In the genomic region with DNA sequence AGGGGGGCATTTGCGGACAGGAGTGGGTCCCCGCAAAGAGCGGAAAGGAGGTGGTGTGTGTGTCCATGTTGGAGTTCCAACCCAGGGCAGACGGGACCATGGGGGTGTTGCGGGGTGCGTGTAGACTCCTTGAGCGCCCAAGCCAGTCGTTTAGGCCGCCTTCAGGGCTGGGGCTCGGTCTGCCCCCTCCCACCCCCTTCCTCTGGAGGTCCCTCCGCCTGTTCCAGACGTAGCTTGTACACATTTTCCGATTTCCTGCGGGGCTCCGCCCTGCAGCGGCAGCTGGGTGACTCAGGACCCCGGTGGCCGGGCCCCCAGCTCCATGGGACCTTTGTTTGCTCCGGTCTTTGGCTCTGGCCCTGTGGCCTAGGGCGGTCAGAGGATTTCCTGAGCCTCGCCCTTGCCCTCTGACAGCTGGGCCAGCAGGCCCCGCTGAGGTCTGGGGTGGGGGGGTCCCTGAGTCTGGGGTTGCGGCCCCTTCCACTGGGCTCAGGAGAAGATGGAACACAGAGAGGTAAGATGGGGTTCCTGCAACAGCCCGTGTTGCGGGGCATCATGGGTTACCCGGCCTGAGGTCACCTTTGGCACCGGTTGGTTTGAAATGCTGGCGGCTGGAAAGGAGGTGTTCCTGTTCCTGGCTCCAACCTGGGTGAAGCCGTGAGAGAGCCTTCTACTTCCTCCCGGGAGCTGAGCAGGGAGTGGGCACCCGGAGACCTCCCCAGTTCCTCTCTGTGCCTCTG, we compare ENCODE assay signal across 6 cellular contexts. TPM values are rescaled to one million over a fixed set of nuclear protein-coding genes. Genes with fewer than 3 reads are reported as not detected.
DNase-seq lines count a peak whose midpoint lies in the region; ATAC-seq and TF ChIP-seq lines count a peak whose summit lies in the region.

No MANE protein-coding gene starts in this region.

- H3K36me3 Mint-ChIP-seq in activated CD8-positive, alpha-beta memory T cell treated with anti-CD3 and anti-CD28 coated beads, Interleukin-2, amount 10 ng/mL, durations not matched to agents 7 days and 5 days: no peaks in the 10 kb centered on the region

- WGBS in thymus: 91% methylated on average over 31 of the region's 31 CpGs

- no peak for ATAC-seq in activated CD8-positive, alpha-beta memory T cell treated with anti-CD3 and anti-CD28 coated beads, Interleukin-2, amount 10 ng/mL, durations not matched to agents 7 days and 5 days

- H3K36me3 ChIP-seq in left ventricle myocardium inferior (peaks cover 4% of the 10 kb centered on the region), thymus (ENCODE audit: control insufficient read depth, insufficient read depth) (peaks cover 8% of the 10 kb centered on the region)

- H3K27me3 ChIP-seq in left ventricle myocardium inferior (ENCODE audit: low read depth) (no peaks in the 10 kb centered on the region), thymus (ENCODE audit: control insufficient read depth, insufficient read depth) (no peaks in the 10 kb centered on the region)

- H3K4me3 ChIP-seq in left ventricle myocardium inferior: peak overlapping the region; percentile 96
- H3K4me3 ChIP-seq in thymus (ENCODE audit: low read length): peak overlapping the region; percentile 88

- H3K4me3 Mint-ChIP-seq in activated CD8-positive, alpha-beta memory T cell treated with anti-CD3 and anti-CD28 coated beads, Interleukin-2, amount 10 ng/mL, durations not matched to agents 7 days and 5 days: peak overlapping the region; percentile 75

- CTCF ChIA-PET in activated CD8-positive, alpha-beta memory T cell treated with anti-CD3 and anti-CD28 coated beads, Interleukin-2, amount 10 ng/mL, durations not matched to agents 7 days and 5 days (lab: Charles Lee): interaction anchor here (0.6 to 1.6 kb wide), 6 partner anchors 11 to 116 kb away, joined by 3 to 4 read pairs (median 3); a partner anchor contains a TSS

- H3K27me3 Mint-ChIP-seq in activated CD8-positive, alpha-beta memory T cell treated with anti-CD3 and anti-CD28 coated beads, Interleukin-2, amount 10 ng/mL, durations not matched to agents 7 days and 5 days: no peaks in the 10 kb centered on the region

- H3K9me3 Mint-ChIP-seq in activated CD8-positive, alpha-beta memory T cell treated with anti-CD3 and anti-CD28 coated beads, Interleukin-2, amount 10 ng/mL, durations not matched to agents 7 days and 5 days (ENCODE audit: low read depth): no peaks in the 10 kb centered on the region

- H3K27ac ChIP-seq in left ventricle myocardium inferior (replicated peaks) (peak overlapping the region; percentile 96), thymus (ENCODE audit: low read depth) (no peak overlapping the region)

- no peak for TF ChIP-seq CTCF in left ventricle myocardium inferior (IDR thresholded peaks at IDR 0.05; ENCODE audit: borderline replicate concordance)

- H3K4me1 Mint-ChIP-seq in activated CD8-positive, alpha-beta memory T cell treated with anti-CD3 and anti-CD28 coated beads, Interleukin-2, amount 10 ng/mL, durations not matched to agents 7 days and 5 days: peaks cover 12% of the 10 kb centered on the region

- DNase-seq in activated CD8-positive, alpha-beta memory T cell treated with anti-CD3 and anti-CD28 coated beads, Interleukin-2, amount 10 ng/mL, durations not matched to agents 7 days and 5 days: peak; percentile 40
- no peak for DNase-seq in activated CD8-positive, alpha-beta memory T cell treated with anti-CD3 and anti-CD28 coated beads for 24 hours
- DNase-seq in left ventricle myocardium inferior: peak; percentile 62
- DNase-seq in activated effector memory CD4-positive, alpha-beta T cell treated with anti-CD3 and anti-CD28 coated beads, Interleukin-2, amount 50 U/mL, for 16 hours: no peak
- DNase-seq in NCI-H2171 (lab: John Stamatoyannopoulos, UW): no peak

- H3K9me3 ChIP-seq in left ventricle myocardium inferior (replicated peaks): no peaks in the 10 kb centered on the region
- no peaks in the 10 kb centered on the region for H3K9me3 ChIP-seq in thymus (ENCODE audit: control insufficient read depth)

- intact Hi-C loops in left ventricle myocardium inferior (cut with micrococcal nuclease): no loop called here

- H3K27ac Mint-ChIP-seq in activated CD8-positive, alpha-beta memory T cell treated with anti-CD3 and anti-CD28 coated beads, Interleukin-2, amount 10 ng/mL, durations not matched to agents 7 days and 5 days: no peak overlapping the region

- H3K4me1 ChIP-seq in left ventricle myocardium inferior: peaks cover 33% of the 10 kb centered on the region
- H3K4me1 ChIP-seq in thymus (ENCODE audit: control insufficient read depth, insufficient read depth, low read length): peaks cover 3% of the 10 kb centered on the region

RNA-seq across cellular contexts. Expression of a gene that starts 1.5 kb away (rescaled TPM):
- 1 to 10 TPM; 8.1 to 9.1 TPM for total RNA-seq in activated CD8-positive, alpha-beta memory T cell treated with anti-CD3 and anti-CD28 coated beads, Interleukin-2, amount 10 ng/mL, durations not matched to agents 7 days and 5 days
- total RNA-seq in left ventricle myocardium inferior: 6.3 TPM
- polyA plus RNA-seq in thymus: 10.4 TPM

RNA-seq across cellular contexts. Expression of a gene that starts 14.8 kb away (rescaled TPM):
- total RNA-seq in activated CD8-positive, alpha-beta memory T cell treated with anti-CD3 and anti-CD28 coated beads, Interleukin-2, amount 10 ng/mL, durations not matched to agents 7 days and 5 days: 100 to 1,000 TPM; 436 to 623 TPM
- 168 TPM for total RNA-seq in left ventricle myocardium inferior
- 177 TPM for polyA plus RNA-seq in thymus

RNA-seq across cellular contexts. Expression of a gene that starts 20.1 kb away (rescaled TPM):
- 10 to 100 TPM; 67.8 to 90.0 TPM for total RNA-seq in activated CD8-positive, alpha-beta memory T cell treated with anti-CD3 and anti-CD28 coated beads, Interleukin-2, amount 10 ng/mL, durations not matched to agents 7 days and 5 days
- 6.3 TPM for total RNA-seq in left ventricle myocardium inferior
- polyA plus RNA-seq in thymus: 46.4 TPM

RNA-seq across cellular contexts. Expression of a gene that starts 47.1 kb away (rescaled TPM):
- total RNA-seq in activated CD8-positive, alpha-beta memory T cell treated with anti-CD3 and anti-CD28 coated beads, Interleukin-2, amount 10 ng/mL, durations not matched to agents 7 days and 5 days: 10 to 100 TPM; 52.5 to 67.8 TPM
- total RNA-seq in left ventricle myocardium inferior: 32.7 TPM
- 37.5 TPM for polyA plus RNA-seq in thymus

Comparison
In these comparisons a context has a peak if more than half of its experiments do, and no peak if none do; other contexts are left out.
1. DNase-seq: peak in activated CD8-positive, alpha-beta memory T cell treated with anti-CD3 and anti-CD28 coated beads, Interleukin-2, amount 10 ng/mL, durations not matched to agents 7 days and 5 days (single experiment) and left ventricle myocardium inferior (single experiment); none in activated CD8-positive, alpha-beta memory T cell treated with anti-CD3 and anti-CD28 coated beads for 24 hours (single experiment), activated effector memory CD4-positive, alpha-beta T cell treated with anti-CD3 and anti-CD28 coated beads, Interleukin-2, amount 50 U/mL, for 16 hours (single experiment) and NCI-H2171 (single experiment).